In genomic region chr18:23452347-23452727, GRCh38 we compare ENCODE assay signal across 8 cellular contexts. TPM values are rescaled to one million over a fixed set of nuclear protein-coding genes. Genes with fewer than 3 reads are reported as not detected.
DNase-seq lines count a peak whose midpoint lies in the region; ATAC-seq and TF ChIP-seq lines count a peak whose summit lies in the region.

No MANE protein-coding gene starts in this region.

- H3F3A ChIP-seq in Loucy (ENCODE audit: low read depth) (no peaks in the 10 kb centered on the region), neural cell (ENCODE audit: insufficient read depth, low read length, poor library complexity, severe bottlenecking) (no peaks in the 10 kb centered on the region)

- H3K79me2 ChIP-seq in Loucy (ENCODE audit: insufficient read depth, low read length) (peaks cover 43% of the 10 kb centered on the region), neural cell (replicated peaks; ENCODE audit: insufficient read depth, low read length) (peaks cover 40% of the 10 kb centered on the region)

- no peak for TF ChIP-seq EP300 in neural cell (conservative IDR thresholded peaks at IDR 0.05; ENCODE audit: poor library complexity, severe bottlenecking)

- POLR2A ChIA-PET in BJ (lab: Charles Lee), result no interaction called here

- TF ChIP-seq CTCF in BJ (IDR thresholded peaks at IDR 0.05; ENCODE audit: insufficient read depth, low read depth, low read length), result no peak
- no peak for TF ChIP-seq CTCF in Loucy (conservative IDR thresholded peaks at IDR 0.05; ENCODE audit: low read length)
- no peak for TF ChIP-seq CTCF in coronary artery (IDR thresholded peaks at IDR 0.05)
- TF ChIP-seq CTCF in neural cell (IDR thresholded peaks at IDR 0.05; ENCODE audit: poor library complexity, severe bottlenecking), result no peak

- H3K27me3 ChIP-seq in BJ (ENCODE audit: control insufficient read depth, insufficient read depth, low read length), result no peaks in the 10 kb centered on the region
- no peaks in the 10 kb centered on the region for H3K27me3 ChIP-seq in Loucy (ENCODE audit: insufficient read depth, low read length, poor library complexity, severe bottlenecking)
- H3K27me3 ChIP-seq in neural cell (ENCODE audit: insufficient read depth, low read depth, low read length), result no peaks in the 10 kb centered on the region

- no peaks in the 10 kb centered on the region for H3K9me2 ChIP-seq in Loucy (replicated peaks; ENCODE audit: low read depth, low read length)
- H3K9me2 ChIP-seq in neural cell (ENCODE audit: insufficient read depth, low read length), result no peaks in the 10 kb centered on the region

- peak overlapping the region; percentile 57 for H3K9ac ChIP-seq in Loucy (ENCODE audit: low read depth, low read length, poor library complexity, severe bottlenecking)
- no peak overlapping the region for H3K9ac ChIP-seq in neural cell (ENCODE audit: low read length)

- H2AFZ ChIP-seq in Loucy (ENCODE audit: low read length), result peak overlapping the region; percentile 81
- peak overlapping the region; percentile 84 for H2AFZ ChIP-seq in neural cell (ENCODE audit: low read depth, low read length)

- no peak for ATAC-seq in HG03175 (IDR thresholded peaks at IDR 0.05; ENCODE audit: unreplicated experiment)
- ATAC-seq in GM19328 (IDR thresholded peaks at IDR 0.05; ENCODE audit: unreplicated experiment), result no peak
- ATAC-seq in HG03280 (IDR thresholded peaks at IDR 0.05; ENCODE audit: unreplicated experiment), result no peak

- H4K20me1 ChIP-seq in Loucy (ENCODE audit: insufficient read depth, low read length, poor library complexity, severe bottlenecking) (peaks cover 34% of the 10 kb centered on the region), neural cell (ENCODE audit: insufficient read depth) (no peaks in the 10 kb centered on the region)

- H3K9me3 ChIP-seq in Loucy (ENCODE audit: insufficient read depth, low read depth, low read length), result no peaks in the 10 kb centered on the region
- no peaks in the 10 kb centered on the region for H3K9me3 ChIP-seq in neural cell (ENCODE audit: low read length)

- H3K27ac ChIP-seq in coronary artery, result peak overlapping the region; percentile 89 to 98
- peak overlapping the region; percentile 74 for H3K27ac ChIP-seq in neural cell (ENCODE audit: low read length)

- peak overlapping the region; percentile 56 for H3K4me3 ChIP-seq in BJ (ENCODE audit: low read depth, low read length)
- H3K4me3 ChIP-seq in Loucy (ENCODE audit: low read length, poor library complexity, severe bottlenecking), result peak overlapping the region; percentile 98
- peak overlapping the region; percentile 98 for H3K4me3 ChIP-seq in coronary artery
- H3K4me3 ChIP-seq in neural cell (ENCODE audit: low read length), result peak overlapping the region; percentile 98

- no peak for TF ChIP-seq RAD21 in neural cell (conservative IDR thresholded peaks at IDR 0.05)

- H3K4me2 ChIP-seq in Loucy (ENCODE audit: low read depth, low read length, poor library complexity, severe bottlenecking) (peak overlapping the region; percentile 68), neural cell (ENCODE audit: low read length) (no peak overlapping the region)

- DNase-seq in BJ (ENCODE audit: low read depth) (no peak), coronary artery (ENCODE audit: low spot score) (no peak), C1 segment of cervical spinal cord (lab: John Stamatoyannopoulos, UW) (no peak)

- CTCF ChIA-PET in BJ (lab: Yijun Ruan, JAX), result interaction anchor here (1.1 kb wide), 1 partner anchor 10 kb away, joined by 4 read pairs; no protein-coding TSS in a partner anchor

- H3K36me3 ChIP-seq in BJ (ENCODE audit: control insufficient read depth, insufficient read depth, low read length) (no peaks in the 10 kb centered on the region; the same call in 1 of the 2 replicates), Loucy (ENCODE audit: insufficient read depth, low read length) (no peaks in the 10 kb centered on the region), neural cell (ENCODE audit: insufficient read depth, low read length) (no peaks in the 10 kb centered on the region)

- peaks cover 31% of the 10 kb centered on the region for H3K4me1 ChIP-seq in Loucy (ENCODE audit: insufficient read depth, low read length, poor library complexity, severe bottlenecking)

TF ChIP-seq in neural cell, 6 proteins besides CTCF, POLR2A, EP300 and RAD21:
- TF ChIP-seq REST (IDR thresholded peaks at IDR 0.05; ENCODE audit: borderline replicate concordance), result no peak
- TF ChIP-seq TAF1 (IDR thresholded peaks at IDR 0.05; ENCODE audit: low read depth), result no peak
- no peak for TF ChIP-seq EZH2 (IDR thresholded peaks at IDR 0.05; ENCODE audit: borderline replicate concordance, insufficient read depth, low read length, poor library complexity, severe bottlenecking)
- no peak for TF ChIP-seq MXI1 (conservative IDR thresholded peaks at IDR 0.05; ENCODE audit: poor library complexity, severe bottlenecking)
- TF ChIP-seq POLR2AphosphoS5 (IDR thresholded peaks at IDR 0.05), result no peak
TF ChIP-seq in neural cell: peak in this region for 0.

RNA-seq across cellular contexts. Expression of gene RIOK3, which starts 0.8 kb away (rescaled TPM):
- 30.9 and 45.1 TPM in 2 replicates for polyA plus RNA-seq in BJ (2011; rRNA removed)
- polyA minus RNA-seq in BJ (2011; rRNA and poly(A)+ RNA removed), result 25.7 and 26.6 TPM in 2 replicates
- 73.0 and 109 TPM in 2 replicates for polyA plus RNA-seq in neural cell
- polyA minus RNA-seq in neural cell, result 100 and 109 TPM in 2 replicates

RNA-seq across cellular contexts. Expression of gene RMC1, which starts 51.0 kb away (rescaled TPM):
- polyA plus RNA-seq in BJ (2011; rRNA removed), result 10.8 and 15.1 TPM in 2 replicates
- 10.1 and 12.5 TPM in 2 replicates for polyA minus RNA-seq in BJ (2011; rRNA and poly(A)+ RNA removed)
- polyA plus RNA-seq in neural cell, result 42.2 and 56.1 TPM in 2 replicates
- 40.5 and 41.6 TPM in 2 replicates for polyA minus RNA-seq in neural cell
